ENCODE assay signal across 14 cellular contexts in genomic region chr11:129458756-129459535, GRCh38.
DNase-seq lines count a peak whose midpoint lies in the region; ATAC-seq and TF ChIP-seq lines count a peak whose summit lies in the region.
"Had no signal": no experiment of that assay in that cellular context is flagged by ENCODE, and none has a peak within 500 bp of the region (broad histone marks: within the 10 kb centered on the region; RNA-seq: fewer than 3 reads in every experiment).

No MANE protein-coding gene starts in this region.

- TF ChIP-seq EP300 in upper lobe of left lung (IDR thresholded peaks at IDR 0.05) = no peak

- TF ChIP-seq CTCF in hepatocyte (IDR thresholded peaks at IDR 0.05; ENCODE audit: poor library complexity) (no peak), upper lobe of left lung (IDR thresholded peaks at IDR 0.05) (no peak)

- peaks cover 39% of the 10 kb centered on the region for H3K4me1 ChIP-seq in hepatocyte (ENCODE audit: insufficient read depth)
- H3K4me1 ChIP-seq in upper lobe of left lung = peaks cover 0 to 19% (median 2%) of the 10 kb centered on the region in 4 donors

- H4K20me1 ChIP-seq in hepatocyte (ENCODE audit: insufficient read depth, poor library complexity, severe bottlenecking) = no peaks in the 10 kb centered on the region

- 34% methylated on average over 13 of the region's 13 CpGs for WGBS in hepatocyte (ENCODE audit: low lambda C conversion rate, missing lambda C conversion rate)
- WGBS in upper lobe of left lung, 2 donors = 27 to 34% methylated on average over 11 to 13 of the region's 13 CpGs

- DNase-seq in NCI-H1105 (lab: John Stamatoyannopoulos, UW) (peak; percentile 81), NCI-H510A treated with DMSO at 0.1 percent for 48 hours (lab: John Stamatoyannopoulos, UW) (peak; percentile 93), hepatocyte (ENCODE audit: low spot score) (peak; percentile 54), upper lobe of left lung (peak; percentile 21 to 70)
- no peak for DNase-seq in naive thymus-derived CD8-positive, alpha-beta T cell
- DNase-seq: activated CD8-positive, alpha-beta memory T cell treated with anti-CD3 and anti-CD28 coated beads, Interleukin-2, amount 10 ng/mL, durations not matched to agents 7 days and 5 days; kidney glomerular epithelial cell; NCI-H1930 had no signal

- no peaks in the 10 kb centered on the region for H3K9me2 ChIP-seq in hepatocyte (replicated peaks; ENCODE audit: insufficient read depth)

- peaks cover 0 to 9% (median 0%) of the 10 kb centered on the region in 3 donors for H3K36me3 Mint-ChIP-seq in naive thymus-derived CD8-positive, alpha-beta T cell
- H3K36me3 Mint-ChIP-seq: activated CD8-positive, alpha-beta memory T cell treated with anti-CD3 and anti-CD28 coated beads, Interleukin-2, amount 10 ng/mL, durations not matched to agents 7 days and 5 days; WTC11 had no signal

- ATAC-seq in upper lobe of left lung (ENCODE audit: low FRiP score in 2 of 2) (peak; percentile 11 to 23), HG02642 (IDR thresholded peaks at IDR 0.05; ENCODE audit: poor library complexity, unreplicated experiment) (no peak), GM18909 (IDR thresholded peaks at IDR 0.05; ENCODE audit: poor library complexity, unreplicated experiment) (no peak)
- ATAC-seq in naive thymus-derived CD8-positive, alpha-beta T cell = no peak
- ATAC-seq: activated CD8-positive, alpha-beta memory T cell treated with anti-CD3 and anti-CD28 coated beads, Interleukin-2, amount 10 ng/mL, durations not matched to agents 7 days and 5 days; WTC11 had no signal

- no peaks in the 10 kb centered on the region for H3K9me3 ChIP-seq in hepatocyte (ENCODE audit: low read depth)
- no peaks in the 10 kb centered on the region for H3K9me3 ChIP-seq in upper lobe of left lung
- H3K9me3 ChIP-seq: vagina had no signal

- no peak overlapping the region for H2AFZ ChIP-seq in hepatocyte

- no peaks in the 10 kb centered on the region for H3K79me2 ChIP-seq in hepatocyte

- no peak overlapping the region for H3K4me3 Mint-ChIP-seq in naive thymus-derived CD8-positive, alpha-beta T cell
- H3K4me3 Mint-ChIP-seq: activated CD8-positive, alpha-beta memory T cell treated with anti-CD3 and anti-CD28 coated beads, Interleukin-2, amount 10 ng/mL, durations not matched to agents 7 days and 5 days; activated naive CD4-positive, alpha-beta T cell treated with anti-CD3 and anti-CD28 coated beads, Interleukin-2, amount 50 U/mL, for 24 hours; WTC11 had no signal

- no peak overlapping the region for H3K27ac Mint-ChIP-seq in naive thymus-derived CD8-positive, alpha-beta T cell
- H3K27ac Mint-ChIP-seq: activated CD8-positive, alpha-beta memory T cell treated with anti-CD3 and anti-CD28 coated beads, Interleukin-2, amount 10 ng/mL, durations not matched to agents 7 days and 5 days; activated naive CD4-positive, alpha-beta T cell treated with anti-CD3 and anti-CD28 coated beads, Interleukin-2, amount 50 U/mL, for 24 hours; WTC11 had no signal

- H3K4me1 Mint-ChIP-seq in naive thymus-derived CD8-positive, alpha-beta T cell = peaks cover 0 to 2% (median 0%) of the 10 kb centered on the region in 4 donors
- H3K4me1 Mint-ChIP-seq: activated CD8-positive, alpha-beta memory T cell treated with anti-CD3 and anti-CD28 coated beads, Interleukin-2, amount 10 ng/mL, durations not matched to agents 7 days and 5 days; activated naive CD4-positive, alpha-beta T cell treated with anti-CD3 and anti-CD28 coated beads, Interleukin-2, amount 50 U/mL, for 24 hours had no signal

- H3K36me3 ChIP-seq in hepatocyte (replicated peaks; ENCODE audit: insufficient read depth, low read depth) = no peaks in the 10 kb centered on the region
- no peaks in the 10 kb centered on the region for H3K36me3 ChIP-seq in upper lobe of left lung
- H3K36me3 ChIP-seq: vagina had no signal

- no peak overlapping the region for H3K4me3 ChIP-seq in hepatocyte
- H3K4me3 ChIP-seq in upper lobe of left lung = no peak overlapping the region
- H3K4me3 ChIP-seq: vagina had no signal

- H3K4me2 ChIP-seq in hepatocyte = no peak overlapping the region
- H3K4me2 ChIP-seq: KMS-11 had no signal

- peaks cover 0 to 12% (median 6%) of the 10 kb centered on the region in 9 donors for H3K9me3 Mint-ChIP-seq in naive thymus-derived CD8-positive, alpha-beta T cell
- H3K9me3 Mint-ChIP-seq: activated naive CD4-positive, alpha-beta T cell treated with anti-CD3 and anti-CD28 coated beads, Interleukin-2, amount 50 U/mL, for 24 hours had no signal

- H3K27me3 ChIP-seq in hepatocyte = no peaks in the 10 kb centered on the region
- H3K27me3 ChIP-seq in upper lobe of left lung = no peaks in the 10 kb centered on the region
- H3K27me3 ChIP-seq: vagina had no signal

- peaks cover 3 to 41% (median 16%) of the 10 kb centered on the region in 5 donors for H3K27me3 Mint-ChIP-seq in naive thymus-derived CD8-positive, alpha-beta T cell

- POLR2A ChIA-PET in naive thymus-derived CD8-positive, alpha-beta T cell (lab: Charles Lee) = interaction anchor here (0.6 kb wide), 1 partner anchor 51 kb away, joined by 3 read pairs; no protein-coding TSS in a partner anchor

- no peak for TF ChIP-seq POLR2A in upper lobe of left lung (IDR thresholded peaks at IDR 0.05)

- H3K27ac ChIP-seq in hepatocyte (peak overlapping the region; percentile 8), upper lobe of left lung (no peak overlapping the region)
- H3K27ac ChIP-seq: KMS-11, vagina had no signal

Comparison
In these comparisons a context has a peak if more than half of its experiments do, and no peak if none do; other contexts are left out.
1. DNase-seq: peak in NCI-H1105 (single experiment), NCI-H510A treated with DMSO at 0.1 percent for 48 hours (single experiment), hepatocyte (single experiment) and upper lobe of left lung (2 of 2); none in naive thymus-derived CD8-positive, alpha-beta T cell (0 of 10).
2. ATAC-seq: peak in upper lobe of left lung (2 of 2); none in HG02642 (single experiment), GM18909 (single experiment) and naive thymus-derived CD8-positive, alpha-beta T cell (0 of 2).